Comparison of ENCODE assay signal across 17 cellular contexts in genomic region chr5:93304851-93305250, GRCh38.
A peak's percentile ranks its signal among the peaks of the same experiment; 100 is the strongest.
DNase-seq lines count a peak whose midpoint lies in the region; ATAC-seq and TF ChIP-seq lines count a peak whose summit lies in the region.
"Had no signal": no experiment of that assay in that cellular context is flagged by ENCODE, and none has a peak within 500 bp of the region (broad histone marks: within the 10 kb centered on the region; RNA-seq: fewer than 3 reads in every experiment).

No MANE protein-coding gene starts in this region.

- no peaks in the 10 kb centered on the region for H3K27me3 Mint-ChIP-seq in neural progenitor cell (ENCODE audit: insufficient read depth, low read depth)
- H3K27me3 Mint-ChIP-seq in MCF 10A (ENCODE audit: insufficient read depth, unreplicated experiment) = no peaks in the 10 kb centered on the region

- H3K4me1 ChIP-seq in neural progenitor cell = peaks cover 63% of the 10 kb centered on the region
- H3K4me1 ChIP-seq: A549 had no signal

- no peak for ATAC-seq in HG02763 (IDR thresholded peaks at IDR 0.05; ENCODE audit: unreplicated experiment)
- ATAC-seq: A549 had no signal

- no peaks in the 10 kb centered on the region for H3K79me2 ChIP-seq in neural progenitor cell (ENCODE audit: low read depth)

- H3K9ac ChIP-seq in SK-N-MC (ENCODE audit: insufficient read length) (peak overlapping the region; percentile 40), neural progenitor cell (no peak overlapping the region)

- H3K4me3 ChIP-seq in SK-N-MC (no peak overlapping the region), neural progenitor cell (no peak overlapping the region)
- H3K4me3 ChIP-seq: A549 had no signal

- H3K4me3 Mint-ChIP-seq in neural progenitor cell (no peak overlapping the region), MCF 10A (ENCODE audit: unreplicated experiment) (no peak overlapping the region)
- H3K4me3 Mint-ChIP-seq: CD14-positive monocyte; CD4-positive, alpha-beta memory T cell; H9 had no signal

- POLR2A ChIA-PET in MCF 10A (lab: Yijun Ruan, JAX) = no interaction called here

- no TSS peak for BruUV-seq in MCF 10A (replicated peaks; lab: Mats Ljungman, UMichigan)

- intact Hi-C loops in MCF 10A (cut with micrococcal nuclease) = no loop called here

- H3K36me3 ChIP-seq in SK-N-MC (ENCODE audit: insufficient read depth, low read length) = no peaks in the 10 kb centered on the region
- H3K36me3 ChIP-seq in neural progenitor cell = no peaks in the 10 kb centered on the region

- peak overlapping the region; percentile 32 for H3K27ac Mint-ChIP-seq in neural progenitor cell
- no peak overlapping the region for H3K27ac Mint-ChIP-seq in MCF 10A (ENCODE audit: low read depth, unreplicated experiment)
- H3K27ac Mint-ChIP-seq: CD14-positive monocyte; CD4-positive, alpha-beta memory T cell; H9 had no signal

- peak overlapping the region; percentile 71 for H3K27ac ChIP-seq in SK-N-MC
- H3K27ac ChIP-seq in neural progenitor cell = peak overlapping the region; percentile 43
- H3K27ac ChIP-seq: 22Rv1, A549, HL-60 had no signal

- peak; percentile 4 for DNase-seq in DMS 273 (lab: John Stamatoyannopoulos, UW; ENCODE audit: unreplicated experiment)
- DNase-seq in DMS 273 treated with DMSO at 0.1 percent for 48 hours (lab: John Stamatoyannopoulos, UW) = no peak
- DNase-seq in SK-N-MC (ENCODE audit: low read depth, low spot score) = no peak
- no peak for DNase-seq in neural progenitor cell (ENCODE audit: low spot score)
- no peak for DNase-seq in SKM-1 treated with dmso at 0.1 percent for 144 hours (lab: John Stamatoyannopoulos, UW; ENCODE audit: unreplicated experiment)
- no peak for DNase-seq in MCF 10A (ENCODE audit: unreplicated experiment)
- DNase-seq: AML-193; Calu3; CD4-positive, alpha-beta memory T cell; DMS79 treated with DMSO at 0.1 percent for 48 hours; GF-D8; H9 had no signal

- H3F3A ChIP-seq in neural progenitor cell (ENCODE audit: low read depth) = peaks cover 40% of the 10 kb centered on the region

- H3K4me2 ChIP-seq in neural progenitor cell = peak overlapping the region; percentile 49
- H3K4me2 ChIP-seq: A549 had no signal

- TF ChIP-seq CTCF in neural progenitor cell (IDR thresholded peaks at IDR 0.05) (no peak), MCF 10A (IDR thresholded peaks at IDR 0.05; ENCODE audit: unreplicated experiment) (no peak)

- H3K9me3 ChIP-seq in SK-N-MC (ENCODE audit: low read depth, low read length) (no peaks in the 10 kb centered on the region), neural progenitor cell (ENCODE audit: low read depth) (no peaks in the 10 kb centered on the region)
- H3K9me3 ChIP-seq: A549 had no signal

- H3K4me1 Mint-ChIP-seq in neural progenitor cell (peaks cover 65% of the 10 kb centered on the region), MCF 10A (ENCODE audit: insufficient read depth, unreplicated experiment) (peaks cover 28% of the 10 kb centered on the region)
- H3K4me1 Mint-ChIP-seq: CD14-positive monocyte had no signal

- no peaks in the 10 kb centered on the region for H3K27me3 ChIP-seq in neural progenitor cell

- H3K36me3 Mint-ChIP-seq in neural progenitor cell = no peaks in the 10 kb centered on the region
- H3K36me3 Mint-ChIP-seq in MCF 10A (ENCODE audit: insufficient read depth, unreplicated experiment) = no peaks in the 10 kb centered on the region
- H3K36me3 Mint-ChIP-seq: CD14-positive monocyte; CD4-positive, alpha-beta memory T cell had no signal

- H3K9me3 Mint-ChIP-seq in neural progenitor cell (no peaks in the 10 kb centered on the region), MCF 10A (ENCODE audit: unreplicated experiment) (no peaks in the 10 kb centered on the region)
- H3K9me3 Mint-ChIP-seq: H9 had no signal

- CTCF ChIA-PET in MCF 10A (lab: Yijun Ruan, JAX) = interaction anchor here (1.0 kb wide), 1 partner anchor 11 kb away, joined by 3 read pairs; no protein-coding TSS in a partner anchor

- no peaks in the 10 kb centered on the region for H4K20me1 ChIP-seq in neural progenitor cell (ENCODE audit: low read depth)

- H2AFZ ChIP-seq in neural progenitor cell (replicated peaks) = no peak overlapping the region
